ENCODE assay signal across 8 cellular contexts in the genomic region with DNA sequence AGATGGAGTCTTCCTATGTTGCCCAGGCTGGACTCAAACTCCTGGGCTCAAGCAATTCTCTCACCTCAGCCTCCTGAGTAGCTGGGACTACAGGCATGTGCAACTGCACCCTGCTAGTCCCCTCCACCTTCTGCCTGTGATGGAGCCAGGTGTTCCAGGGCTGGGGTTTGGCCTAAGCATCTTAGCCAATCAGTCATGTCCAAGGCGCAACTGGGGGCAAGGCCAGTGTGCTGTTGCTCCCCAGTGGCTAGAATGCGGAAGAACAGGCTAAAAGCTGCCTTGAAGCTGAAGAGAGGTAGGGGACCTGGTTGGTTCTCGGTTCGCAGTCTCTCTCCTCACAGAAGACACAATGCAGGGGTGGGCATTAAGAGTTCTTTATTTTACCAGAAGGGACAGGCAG. TPM values are rescaled to one million over a fixed set of nuclear protein-coding genes. Genes with fewer than 3 reads are reported as not detected.
DNase-seq lines count a peak whose midpoint lies in the region; ATAC-seq and TF ChIP-seq lines count a peak whose summit lies in the region.

No MANE protein-coding gene starts in this region.

- H3K36me3 Mint-ChIP-seq in GM23338 (ENCODE audit: low read depth) = peaks cover 56% of the 10 kb centered on the region

- peaks cover 5% of the 10 kb centered on the region for H3K4me1 Mint-ChIP-seq in GM23338

- no peaks in the 10 kb centered on the region for H3K79me2 ChIP-seq in GM23338 (replicated peaks; ENCODE audit: insufficient read depth)

- no peak overlapping the region for H3K4me3 ChIP-seq in GM23338

- peak; percentile 74 to 92 for TF ChIP-seq CTCF in GM23338 (conservative IDR thresholded peaks at IDR 0.05; ENCODE audit: low read depth in 2 of 2)

- H2AFZ ChIP-seq in GM23338 = no peak overlapping the region

- H4K20me1 ChIP-seq in GM23338 (replicated peaks; ENCODE audit: insufficient read depth) = no peaks in the 10 kb centered on the region

- ATAC-seq in GM23338 = peak; percentile 98
- ATAC-seq in GM21786 (IDR thresholded peaks at IDR 0.05; ENCODE audit: unreplicated experiment) = no peak
- ATAC-seq in HG03045 (IDR thresholded peaks at IDR 0.05; ENCODE audit: unreplicated experiment) = no peak

- H3K27me3 Mint-ChIP-seq in GM23338 (ENCODE audit: insufficient read depth, low read depth, poor library complexity) = peaks cover 5% of the 10 kb centered on the region

- no peaks in the 10 kb centered on the region for H3K9me2 ChIP-seq in GM23338 (ENCODE audit: insufficient read depth)

- H3K4me1 ChIP-seq in GM23338 (ENCODE audit: insufficient read depth) = no peaks in the 10 kb centered on the region

- no peaks in the 10 kb centered on the region for H3F3A ChIP-seq in GM23338 (replicated peaks; ENCODE audit: low read depth)

- no peaks in the 10 kb centered on the region; the same call in 1 of the 2 replicates for H3K36me3 ChIP-seq in GM23338 (ENCODE audit: insufficient read depth)

- no peak overlapping the region for H3K4me2 ChIP-seq in GM23338

- DNase-seq in AG20443 (ENCODE audit: low spot score) (peak; percentile 54), GM23338 (ENCODE audit: low spot score) (peak; percentile 95), RKO (ENCODE audit: low spot score) (peak; percentile 35), fibroblast of the conjunctiva (ENCODE audit: low read depth) (peak; percentile 26), epidermal melanocyte (ENCODE audit: insufficient read length, low spot score) (no peak), NCI-H1436 (lab: John Stamatoyannopoulos, UW) (no peak)

- peak overlapping the region; percentile 81 for H3K27ac Mint-ChIP-seq in GM23338

- no peaks in the 10 kb centered on the region for H3K27me3 ChIP-seq in GM23338 (ENCODE audit: insufficient read depth)

- peaks cover 11% of the 10 kb centered on the region; the same call in 2 of the 3 replicates for H3K9me3 Mint-ChIP-seq in GM23338

- H3K4me3 Mint-ChIP-seq in GM23338 = no peak overlapping the region

- no peak overlapping the region for H3K27ac ChIP-seq in GM23338 (ENCODE audit: low read depth)

TF ChIP-seq in GM23338, 12 proteins besides CTCF, POLR2A, EP300 and RAD21 (continues in another document):
- TF ChIP-seq EZH2phosphoT487 (IDR thresholded peaks at IDR 0.05; ENCODE audit: unreplicated experiment) = no peak
- TF ChIP-seq JUNB (IDR thresholded peaks at IDR 0.05; ENCODE audit: unreplicated experiment) = no peak
- TF ChIP-seq, protein P1, sequence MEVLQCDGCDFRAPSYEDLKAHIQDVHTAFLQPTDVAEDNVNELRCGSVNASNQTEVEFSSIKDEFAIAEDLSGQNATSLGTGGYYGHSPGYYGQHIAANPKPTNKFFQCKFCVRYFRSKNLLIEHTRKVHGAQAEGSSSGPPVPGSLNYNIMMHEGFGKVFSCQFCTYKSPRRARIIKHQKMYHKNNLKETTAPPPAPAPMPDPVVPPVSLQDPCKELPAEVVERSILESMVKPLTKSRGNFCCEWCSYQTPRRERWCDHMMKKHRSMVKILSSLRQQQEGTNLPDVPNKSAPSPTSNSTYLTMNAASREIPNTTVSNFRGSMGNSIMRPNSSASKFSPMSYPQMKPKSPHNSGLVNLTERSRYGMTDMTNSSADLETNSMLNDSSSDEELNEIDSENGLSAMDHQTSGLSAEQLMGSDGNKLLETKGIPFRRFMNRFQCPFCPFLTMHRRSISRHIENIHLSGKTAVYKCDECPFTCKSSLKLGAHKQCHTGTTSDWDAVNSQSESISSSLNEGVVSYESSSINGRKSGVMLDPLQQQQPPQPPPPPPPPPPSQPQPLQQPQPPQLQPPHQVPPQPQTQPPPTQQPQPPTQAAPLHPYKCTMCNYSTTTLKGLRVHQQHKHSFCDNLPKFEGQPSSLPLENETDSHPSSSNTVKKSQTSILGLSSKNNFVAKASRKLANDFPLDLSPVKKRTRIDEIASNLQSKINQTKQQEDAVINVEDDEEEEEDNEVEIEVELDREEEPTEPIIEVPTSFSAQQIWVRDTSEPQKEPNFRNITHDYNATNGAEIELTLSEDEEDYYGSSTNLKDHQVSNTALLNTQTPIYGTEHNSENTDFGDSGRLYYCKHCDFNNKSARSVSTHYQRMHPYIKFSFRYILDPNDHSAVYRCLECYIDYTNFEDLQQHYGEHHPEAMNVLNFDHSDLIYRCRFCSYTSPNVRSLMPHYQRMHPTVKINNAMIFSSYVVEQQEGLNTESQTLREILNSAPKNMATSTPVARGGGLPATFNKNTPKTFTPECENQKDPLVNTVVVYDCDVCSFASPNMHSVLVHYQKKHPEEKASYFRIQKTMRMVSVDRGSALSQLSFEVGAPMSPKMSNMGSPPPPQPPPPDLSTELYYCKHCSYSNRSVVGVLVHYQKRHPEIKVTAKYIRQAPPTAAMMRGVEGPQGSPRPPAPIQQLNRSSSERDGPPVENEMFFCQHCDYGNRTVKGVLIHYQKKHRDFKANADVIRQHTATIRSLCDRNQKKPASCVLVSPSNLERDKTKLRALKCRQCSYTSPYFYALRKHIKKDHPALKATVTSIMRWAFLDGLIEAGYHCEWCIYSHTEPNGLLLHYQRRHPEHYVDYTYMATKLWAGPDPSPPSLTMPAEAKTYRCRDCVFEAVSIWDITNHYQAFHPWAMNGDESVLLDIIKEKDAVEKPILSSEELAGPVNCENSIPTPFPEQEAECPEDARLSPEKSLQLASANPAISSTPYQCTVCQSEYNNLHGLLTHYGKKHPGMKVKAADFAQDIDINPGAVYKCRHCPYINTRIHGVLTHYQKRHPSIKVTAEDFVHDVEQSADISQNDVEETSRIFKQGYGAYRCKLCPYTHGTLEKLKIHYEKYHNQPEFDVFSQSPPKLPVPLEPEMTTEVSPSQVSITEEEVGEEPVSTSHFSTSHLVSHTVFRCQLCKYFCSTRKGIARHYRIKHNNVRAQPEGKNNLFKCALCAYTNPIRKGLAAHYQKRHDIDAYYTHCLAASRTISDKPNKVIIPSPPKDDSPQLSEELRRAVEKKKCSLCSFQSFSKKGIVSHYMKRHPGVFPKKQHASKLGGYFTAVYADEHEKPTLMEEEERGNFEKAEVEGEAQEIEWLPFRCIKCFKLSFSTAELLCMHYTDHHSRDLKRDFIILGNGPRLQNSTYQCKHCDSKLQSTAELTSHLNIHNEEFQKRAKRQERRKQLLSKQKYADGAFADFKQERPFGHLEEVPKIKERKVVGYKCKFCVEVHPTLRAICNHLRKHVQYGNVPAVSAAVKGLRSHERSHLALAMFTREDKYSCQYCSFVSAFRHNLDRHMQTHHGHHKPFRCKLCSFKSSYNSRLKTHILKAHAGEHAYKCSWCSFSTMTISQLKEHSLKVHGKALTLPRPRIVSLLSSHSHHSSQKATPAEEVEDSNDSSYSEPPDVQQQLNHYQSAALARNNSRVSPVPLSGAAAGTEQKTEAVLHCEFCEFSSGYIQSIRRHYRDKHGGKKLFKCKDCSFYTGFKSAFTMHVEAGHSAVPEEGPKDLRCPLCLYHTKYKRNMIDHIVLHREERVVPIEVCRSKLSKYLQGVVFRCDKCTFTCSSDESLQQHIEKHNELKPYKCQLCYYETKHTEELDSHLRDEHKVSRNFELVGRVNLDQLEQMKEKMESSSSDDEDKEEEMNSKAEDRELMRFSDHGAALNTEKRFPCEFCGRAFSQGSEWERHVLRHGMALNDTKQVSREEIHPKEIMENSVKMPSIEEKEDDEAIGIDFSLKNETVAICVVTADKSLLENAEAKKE (CRISPR knock-in tag; IDR thresholded peaks at IDR 0.05) = no peak
- TF ChIP-seq, protein P2, sequence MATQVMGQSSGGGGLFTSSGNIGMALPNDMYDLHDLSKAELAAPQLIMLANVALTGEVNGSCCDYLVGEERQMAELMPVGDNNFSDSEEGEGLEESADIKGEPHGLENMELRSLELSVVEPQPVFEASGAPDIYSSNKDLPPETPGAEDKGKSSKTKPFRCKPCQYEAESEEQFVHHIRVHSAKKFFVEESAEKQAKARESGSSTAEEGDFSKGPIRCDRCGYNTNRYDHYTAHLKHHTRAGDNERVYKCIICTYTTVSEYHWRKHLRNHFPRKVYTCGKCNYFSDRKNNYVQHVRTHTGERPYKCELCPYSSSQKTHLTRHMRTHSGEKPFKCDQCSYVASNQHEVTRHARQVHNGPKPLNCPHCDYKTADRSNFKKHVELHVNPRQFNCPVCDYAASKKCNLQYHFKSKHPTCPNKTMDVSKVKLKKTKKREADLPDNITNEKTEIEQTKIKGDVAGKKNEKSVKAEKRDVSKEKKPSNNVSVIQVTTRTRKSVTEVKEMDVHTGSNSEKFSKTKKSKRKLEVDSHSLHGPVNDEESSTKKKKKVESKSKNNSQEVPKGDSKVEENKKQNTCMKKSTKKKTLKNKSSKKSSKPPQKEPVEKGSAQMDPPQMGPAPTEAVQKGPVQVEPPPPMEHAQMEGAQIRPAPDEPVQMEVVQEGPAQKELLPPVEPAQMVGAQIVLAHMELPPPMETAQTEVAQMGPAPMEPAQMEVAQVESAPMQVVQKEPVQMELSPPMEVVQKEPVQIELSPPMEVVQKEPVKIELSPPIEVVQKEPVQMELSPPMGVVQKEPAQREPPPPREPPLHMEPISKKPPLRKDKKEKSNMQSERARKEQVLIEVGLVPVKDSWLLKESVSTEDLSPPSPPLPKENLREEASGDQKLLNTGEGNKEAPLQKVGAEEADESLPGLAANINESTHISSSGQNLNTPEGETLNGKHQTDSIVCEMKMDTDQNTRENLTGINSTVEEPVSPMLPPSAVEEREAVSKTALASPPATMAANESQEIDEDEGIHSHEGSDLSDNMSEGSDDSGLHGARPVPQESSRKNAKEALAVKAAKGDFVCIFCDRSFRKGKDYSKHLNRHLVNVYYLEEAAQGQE (IDR thresholded peaks at IDR 0.05; ENCODE audit: unreplicated experiment) = no peak
- TF ChIP-seq CREB1 (CRISPR knock-in tag; IDR thresholded peaks at IDR 0.05; ENCODE audit: low read depth) = no peak
- TF ChIP-seq ZNF331 (CRISPR knock-in tag; IDR thresholded peaks at IDR 0.05; ENCODE audit: low read depth) = no peak
- TF ChIP-seq STAT1 (IDR thresholded peaks at IDR 0.05; ENCODE audit: unreplicated experiment) = no peak
- TF ChIP-seq ZNF114 (CRISPR knock-in tag; IDR thresholded peaks at IDR 0.05) = no peak

RNA-seq across cellular contexts. Expression of gene FLOT2, which starts 18.6 kb away (rescaled TPM):
- 66.1 and 66.3 TPM in 2 replicates for total RNA-seq in GM23338 (2014; rRNA removed; shearing (Covaris generic))
- polyA plus RNA-seq in GM23338 (2016; fragmentation: Nextera tagmentation; extraction: Ambion mirVana) = 49.8 and 51.0 TPM in 2 replicates

RNA-seq across cellular contexts. Expression of gene DHRS13, which starts 23.9 kb away (rescaled TPM):
- total RNA-seq in GM23338 (2014; rRNA removed; shearing (Covaris generic)) = 31.3 and 34.2 TPM in 2 replicates
- polyA plus RNA-seq in GM23338 (2016; fragmentation: Nextera tagmentation; extraction: Ambion mirVana) = 5.4 and 7.0 TPM in 2 replicates

RNA-seq across cellular contexts. Expression of gene ERAL1, which starts 24.2 kb away (rescaled TPM):
- total RNA-seq in GM23338 (2014; rRNA removed; shearing (Covaris generic)) = 118 and 121 TPM in 2 replicates
- polyA plus RNA-seq in GM23338 (2016; fragmentation: Nextera tagmentation; extraction: Ambion mirVana) = 77.1 and 77.5 TPM in 2 replicates

RNA-seq across cellular contexts. Expression of gene FAM222B, which starts 36.4 kb away (rescaled TPM):
- total RNA-seq in GM23338 (2014; rRNA removed; shearing (Covaris generic)) = 78.5 and 87.3 TPM in 2 replicates
- 61.8 and 63.7 TPM in 2 replicates for polyA plus RNA-seq in GM23338 (2016; fragmentation: Nextera tagmentation; extraction: Ambion mirVana)

Comparison
In these comparisons a context has a peak if more than half of its experiments do, and no peak if none do; other contexts are left out.
1. DNase-seq: peak in AG20443 (single experiment), GM23338 (single experiment), RKO (single experiment) and fibroblast of the conjunctiva (single experiment); none in epidermal melanocyte (single experiment) and NCI-H1436 (single experiment).